11 cellular contexts compared by ENCODE assay signal in the genomic region with DNA sequence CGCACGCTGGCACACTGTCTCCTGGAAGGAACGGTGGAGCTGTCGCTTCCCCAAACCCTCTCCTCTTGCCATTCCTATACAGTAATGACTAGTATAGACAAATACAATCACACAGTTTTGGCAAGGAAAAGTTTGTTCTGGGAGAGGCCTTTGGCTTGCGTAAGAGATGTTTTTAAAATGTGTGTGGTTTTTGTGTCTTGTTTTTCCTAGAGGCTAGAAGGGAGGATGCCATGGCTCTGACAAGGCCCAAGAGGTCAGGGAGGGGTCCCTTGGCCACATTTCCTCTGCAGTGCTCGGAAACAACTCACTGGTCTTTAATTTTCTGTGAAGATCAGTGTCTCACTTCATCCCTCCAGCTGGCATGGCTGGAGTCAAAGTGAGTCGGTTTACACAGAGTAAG.
A peak's percentile ranks its signal among the peaks of the same experiment; 100 is the strongest.
DNase-seq lines count a peak whose midpoint lies in the region; ATAC-seq and TF ChIP-seq lines count a peak whose summit lies in the region.
"Had no signal": no experiment of that assay in that cellular context is flagged by ENCODE, and none has a peak within 500 bp of the region (broad histone marks: within the 10 kb centered on the region; RNA-seq: fewer than 3 reads in every experiment).

No MANE protein-coding gene starts in this region.

- no peaks in the 10 kb centered on the region for H3K36me3 Mint-ChIP-seq in stimulated activated memory B cell treated with anti-CD40 and anti-IgM and Interleukin-4, amounts not matched to agents 10 μg/mL and 1 μg/mL and 100 μg/mL, for 72 hours

- ATAC-seq in GM19455 (IDR thresholded peaks at IDR 0.05; ENCODE audit: unreplicated experiment), result no peak
- ATAC-seq in stimulated activated memory B cell treated with anti-CD40 and anti-IgM and Interleukin-4, amounts not matched to agents 10 μg/mL and 1 μg/mL and 100 μg/mL, for 72 hours, result no peak
- ATAC-seq in GM21576 (IDR thresholded peaks at IDR 0.05; ENCODE audit: unreplicated experiment), result no peak

- no peak overlapping the region for H3K4me3 Mint-ChIP-seq in stimulated activated memory B cell treated with anti-CD40 and anti-IgM and Interleukin-4, amounts not matched to agents 10 μg/mL and 1 μg/mL and 100 μg/mL, for 72 hours

- no peaks in the 10 kb centered on the region for H3K4me1 Mint-ChIP-seq in stimulated activated memory B cell treated with anti-CD40 and anti-IgM and Interleukin-4, amounts not matched to agents 10 μg/mL and 1 μg/mL and 100 μg/mL, for 72 hours

- no peaks in the 10 kb centered on the region for H3K27me3 ChIP-seq in right atrium auricular region
- no peaks in the 10 kb centered on the region for H3K27me3 ChIP-seq in skeletal muscle tissue (ENCODE audit: control insufficient read depth in 3 of 3, insufficient read depth in 3 of 3, low read length in 3 of 3)
- H3K27me3 ChIP-seq in H7 (ENCODE audit: control insufficient read depth, insufficient read depth, low read length), result no peaks in the 10 kb centered on the region

- no peaks in the 10 kb centered on the region for H3K36me3 ChIP-seq in right atrium auricular region
- H3K36me3 ChIP-seq in skeletal muscle tissue (ENCODE audit: control insufficient read depth in 3 of 3, insufficient read depth in 3 of 3, low read length in 3 of 3), result no peaks in the 10 kb centered on the region
- H3K36me3 ChIP-seq in H7 (replicated peaks; ENCODE audit: control insufficient read depth, insufficient read depth, low read length), result no peaks in the 10 kb centered on the region

- TF ChIP-seq CTCF in astrocyte of the spinal cord (IDR thresholded peaks at IDR 0.05; ENCODE audit: low read depth, low read length) (no peak), right atrium auricular region (IDR thresholded peaks at IDR 0.05) (no peak)

- no peak overlapping the region for H3K27ac Mint-ChIP-seq in stimulated activated memory B cell treated with anti-CD40 and anti-IgM and Interleukin-4, amounts not matched to agents 10 μg/mL and 1 μg/mL and 100 μg/mL, for 72 hours

- peak overlapping the region; percentile 18 to 44 for H3K27ac ChIP-seq in right atrium auricular region
- peak overlapping the region; percentile 53 for H3K27ac ChIP-seq in skeletal muscle tissue (ENCODE audit: low read depth, low read length)

- no peaks in the 10 kb centered on the region for H3K9me3 ChIP-seq in right atrium auricular region
- H3K9me3 ChIP-seq in skeletal muscle tissue (ENCODE audit: control insufficient read depth in 3 of 3, low read length in 3 of 3), result no peaks in the 10 kb centered on the region

- H3K4me1 ChIP-seq in right atrium auricular region (peaks cover 0 to 66% of the 10 kb centered on the region in 2 donors), skeletal muscle tissue (ENCODE audit: control insufficient read depth in 3 of 3, insufficient read depth in 3 of 3, low read length in 3 of 3) (peaks cover 35 to 44% (median 42%) of the 10 kb centered on the region in 3 donors)

- DNase-seq in GM04504 (ENCODE audit: low read depth), result peak; percentile 95
- DNase-seq in astrocyte of the spinal cord (ENCODE audit: low read depth, low spot score), result peak; percentile 99
- DNase-seq in right atrium auricular region (ENCODE audit: low spot score), result peak; percentile 91
- DNase-seq in H7, result no peak
- DNase-seq: DMS79 treated with DMSO at 0.1 percent for 48 hours, NCI-H2171, trophoblast cell had no signal

- no peak overlapping the region for H3K9ac ChIP-seq in skeletal muscle tissue (ENCODE audit: low read depth in 1 of 3, low read length in 3 of 3)

- peaks cover 6% of the 10 kb centered on the region for H3K27me3 Mint-ChIP-seq in stimulated activated memory B cell treated with anti-CD40 and anti-IgM and Interleukin-4, amounts not matched to agents 10 μg/mL and 1 μg/mL and 100 μg/mL, for 72 hours

- H3K4me3 ChIP-seq in astrocyte of the spinal cord (ENCODE audit: low read depth, low read length), result no peak overlapping the region
- H3K4me3 ChIP-seq in right atrium auricular region, result no peak overlapping the region
- no peak overlapping the region for H3K4me3 ChIP-seq in skeletal muscle tissue (ENCODE audit: low read length in 3 of 3)
- H3K4me3 ChIP-seq in H7 (ENCODE audit: insufficient read depth, low read depth, low read length), result no peak overlapping the region

- H3K9me3 Mint-ChIP-seq in stimulated activated memory B cell treated with anti-CD40 and anti-IgM and Interleukin-4, amounts not matched to agents 10 μg/mL and 1 μg/mL and 100 μg/mL, for 72 hours, result no peaks in the 10 kb centered on the region

- in situ Hi-C loops in astrocyte of the spinal cord (cut with HindIII; ENCODE audit: low sequenced_read_pairs), result no loop called here
